Comparison of ENCODE assay signal across 8 cellular contexts in the genomic region with DNA sequence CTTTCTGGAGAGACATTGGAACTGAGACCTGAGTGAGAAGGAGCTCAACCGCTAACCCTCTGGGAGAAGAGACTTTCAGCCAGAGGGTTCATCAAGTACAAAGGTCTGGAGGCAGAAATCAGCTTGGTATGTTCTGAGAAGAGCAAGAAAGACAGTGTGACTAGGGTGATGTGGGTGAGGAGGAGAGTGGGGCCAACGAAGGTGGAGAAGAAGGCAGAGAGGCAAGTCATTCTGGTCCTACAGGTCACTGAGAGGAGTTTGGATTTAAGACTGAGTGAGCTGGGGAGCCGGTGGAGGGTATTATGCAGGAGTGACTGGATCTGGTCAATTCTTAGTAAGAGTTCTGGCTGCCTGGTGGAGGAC. TPM values are rescaled to one million over a fixed set of nuclear protein-coding genes. Genes with fewer than 3 reads are reported as not detected.
A peak's percentile ranks its signal among the peaks of the same experiment; 100 is the strongest.
DNase-seq lines count a peak whose midpoint lies in the region; ATAC-seq and TF ChIP-seq lines count a peak whose summit lies in the region.

No MANE protein-coding gene starts in this region.

- no peak overlapping the region for H3K27ac ChIP-seq in iPS-20b (ENCODE audit: low read length)
- H3K27ac ChIP-seq in stomach = peak overlapping the region; percentile 86 to 94 (median 92)

- TF ChIP-seq POLR2A in stomach (IDR thresholded peaks at IDR 0.05) = no peak

- DNase-seq in NCI-H2171 treated with DMSO at 0.1 percent for 48 hours (lab: John Stamatoyannopoulos, UW) (peak; percentile 2), NCI-H2171 (lab: John Stamatoyannopoulos, UW) (no peak), stomach (no peak), Ammon's horn (ENCODE audit: low spot score) (no peak), NCI-H510A treated with DMSO at 0.1 percent for 48 hours (lab: John Stamatoyannopoulos, UW) (no peak)
- no peak for DNase-seq in stimulated activated CD8-positive, alpha-beta memory T cell treated with anti-CD3 and anti-CD28 coated beads, Interleukin-4, amount 100 ng/mL, for 48 hours

- peak; percentile 63 for ATAC-seq in activated T-helper 17 cell treated with anti-CD3 and anti-CD28 coated beads, Interleukin-2, amount 50 U/mL, for 72 hours (replicated peaks)

- H3K27me3 ChIP-seq in iPS-20b (ENCODE audit: insufficient read depth, low read length) (peaks cover 22% of the 10 kb centered on the region), stomach (no peaks in the 10 kb centered on the region)

- H3K4me1 Mint-ChIP-seq in activated T-helper 17 cell treated with anti-CD3 and anti-CD28 coated beads, Interleukin-2, amount 50 U/mL, for 72 hours = peaks cover 49% of the 10 kb centered on the region

- 37 to 48% (median 43%) methylated on average over 3 of the region's 3 CpGs for WGBS in stomach, 5 donors

- peak overlapping the region; percentile 17; the same call in 1 of the 2 replicates for H3K9ac ChIP-seq in iPS-20b (ENCODE audit: low read depth, low read length)

- peak overlapping the region; percentile 86 for H3K4me3 Mint-ChIP-seq in activated T-helper 17 cell treated with anti-CD3 and anti-CD28 coated beads, Interleukin-2, amount 50 U/mL, for 72 hours

- H3K36me3 ChIP-seq in iPS-20b (ENCODE audit: insufficient read depth, low read depth, low read length) (no peaks in the 10 kb centered on the region), stomach (no peaks in the 10 kb centered on the region)

- H3K4me1 ChIP-seq in iPS-20b (ENCODE audit: insufficient read depth, low read length) = peaks cover 26% of the 10 kb centered on the region
- H3K4me1 ChIP-seq in stomach = peaks cover 39 to 86% (median 64%) of the 10 kb centered on the region in 4 donors

- TF ChIP-seq EP300 in stomach (IDR thresholded peaks at IDR 0.05) = no peak

- no peaks in the 10 kb centered on the region for H3K9me3 Mint-ChIP-seq in activated T-helper 17 cell treated with anti-CD3 and anti-CD28 coated beads, Interleukin-2, amount 50 U/mL, for 72 hours

- H3K4me3 ChIP-seq in iPS-20b (ENCODE audit: low read length) (peak overlapping the region; percentile 62), stomach (peak overlapping the region; percentile 36 to 48 (median 40))

- intact Hi-C loops in stomach (cut with DNase I; ENCODE audit: low total_unique reads) = no loop called here

- H3K27me3 Mint-ChIP-seq in activated T-helper 17 cell treated with anti-CD3 and anti-CD28 coated beads, Interleukin-2, amount 50 U/mL, for 72 hours = no peaks in the 10 kb centered on the region

- H3K27ac Mint-ChIP-seq in activated T-helper 17 cell treated with anti-CD3 and anti-CD28 coated beads, Interleukin-2, amount 50 U/mL, for 72 hours = peak overlapping the region; percentile 82

- TF ChIP-seq CTCF in stomach (IDR thresholded peaks at IDR 0.05) = no peak

- no peaks in the 10 kb centered on the region for H3K36me3 Mint-ChIP-seq in activated T-helper 17 cell treated with anti-CD3 and anti-CD28 coated beads, Interleukin-2, amount 50 U/mL, for 72 hours (ENCODE audit: low read depth)

- H3K9me3 ChIP-seq in iPS-20b (ENCODE audit: insufficient read depth, low read depth, low read length) (no peaks in the 10 kb centered on the region), stomach (no peaks in the 10 kb centered on the region)

RNA-seq across cellular contexts. Expression of a gene that starts 12.2 kb away (rescaled TPM):
- total RNA-seq in activated T-helper 17 cell treated with anti-CD3 and anti-CD28 coated beads, Interleukin-2, amount 50 U/mL, for 72 hours = 10 to 100 TPM in 1 of 2 donors, under 1 TPM in 1; 0.99 to 17.2 TPM
- under 1 TPM in 2 of 5 donors, not detected in 3; under 0.01 to 0.18 TPM for total RNA-seq in stomach
- polyA plus RNA-seq in stomach = 1 to 10 TPM in 1 of 3 donors, under 1 TPM in 2; 0.08 to 1.1 (median 0.56) TPM

RNA-seq across cellular contexts. Expression of a gene that starts 26.8 kb away (rescaled TPM):
- 100 to 1,000 TPM in 1 of 2 donors, 10 to 100 TPM in 1; 42.9 to 145 TPM for total RNA-seq in activated T-helper 17 cell treated with anti-CD3 and anti-CD28 coated beads, Interleukin-2, amount 50 U/mL, for 72 hours
- total RNA-seq in stomach = 10 to 100 TPM; 20.4 to 62.3 (median 35.3) TPM
- polyA plus RNA-seq in stomach = 10 to 100 TPM; 16.8 to 18.0 (median 17.8) TPM
